ENCODE assay signal across 8 cellular contexts in the genomic region with DNA sequence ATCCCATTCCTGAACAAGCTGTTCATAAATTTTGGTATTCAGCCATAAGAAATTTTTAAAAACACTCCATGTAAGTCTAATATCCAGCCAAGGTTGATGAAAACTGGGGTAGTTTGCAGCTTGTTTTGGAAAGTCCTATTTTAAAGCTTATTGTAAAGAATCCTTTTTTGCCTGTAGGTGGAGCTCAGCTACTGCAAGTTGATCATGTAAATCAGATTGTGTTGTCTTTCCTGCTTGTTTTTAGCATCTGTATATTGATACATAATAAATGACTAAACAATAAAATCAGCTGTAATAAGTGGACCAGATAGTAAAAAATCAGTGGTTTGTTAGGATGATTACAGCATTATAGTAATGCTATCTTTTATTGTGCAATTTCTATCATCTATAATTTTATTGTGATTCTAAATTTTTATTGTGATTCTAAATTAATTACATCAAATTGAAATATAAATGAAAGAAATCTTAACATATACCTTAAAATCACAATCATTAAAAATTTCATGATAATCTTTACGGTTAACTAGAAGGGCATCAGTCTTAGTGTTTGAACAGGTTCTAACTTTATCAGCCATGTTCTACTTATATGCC. TPM values are rescaled to one million over a fixed set of nuclear protein-coding genes. Genes with fewer than 3 reads are reported as not detected.
A peak's percentile ranks its signal among the peaks of the same experiment; 100 is the strongest.
DNase-seq lines count a peak whose midpoint lies in the region; ATAC-seq and TF ChIP-seq lines count a peak whose summit lies in the region.

No MANE protein-coding gene starts in this region.

- 67 to 73% (median 70%) methylated on average over 1 of the region's 1 CpG for WGBS in heart left ventricle, 4 donors

- H3K36me3 ChIP-seq in WERI-Rb-1 = peaks cover 5% of the 10 kb centered on the region
- H3K36me3 ChIP-seq in heart left ventricle = peaks cover 0 to 37% (median 3%) of the 10 kb centered on the region in 9 donors

- intact Hi-C loops in heart left ventricle (cut with DNase I) (loop anchor here in 9 of 10 donors (1.0 to 10.0 kb wide), 13 partner anchors 144 to 754 kb away; a partner anchor contains a TSS), sciatic nerve (cut with DNase I) (loop anchor here (10.0 kb wide), 1 partner anchor 674 kb away; a partner anchor contains a TSS)

- TF ChIP-seq POLR2A in heart left ventricle (IDR thresholded peaks at IDR 0.05) = no peak

- ATAC-seq in GM21423 (IDR thresholded peaks at IDR 0.05; ENCODE audit: unreplicated experiment) = peak; percentile 53
- peak in 1 of 4 donors; percentile 57 for ATAC-seq in heart left ventricle
- peak; percentile 57 for ATAC-seq in sciatic nerve
- no peak for ATAC-seq in GM21786 (IDR thresholded peaks at IDR 0.05; ENCODE audit: unreplicated experiment)

- H3K27ac ChIP-seq in WERI-Rb-1 = no peak overlapping the region
- no peak overlapping the region for H3K27ac ChIP-seq in heart left ventricle

- H3K4me3 ChIP-seq in WERI-Rb-1 (ENCODE audit: low read depth, low read length) (no peak overlapping the region), heart left ventricle (no peak overlapping the region)

- H3K9me3 ChIP-seq in WERI-Rb-1 (ENCODE audit: severe bottlenecking) (no peaks in the 10 kb centered on the region), heart left ventricle (peaks cover 0 to 4% (median 0%) of the 10 kb centered on the region in 12 donors)

- DNase-seq in DMS 273 (lab: John Stamatoyannopoulos, UW; ENCODE audit: unreplicated experiment) (peak; percentile 67), NCI-H146 treated with DMSO at 0.1 percent for 48 hours (lab: John Stamatoyannopoulos, UW; ENCODE audit: unreplicated experiment) (peak; percentile 58), WERI-Rb-1 (no peak), heart left ventricle (no peak), sciatic nerve (ENCODE audit: low spot score) (no peak)
- no peak for DNase-seq in activated naive CD4-positive, alpha-beta T cell treated with anti-CD3 and anti-CD28 coated beads, Interleukin-2, amount 50 U/mL, for 16 hours

- TF ChIP-seq CTCF in WERI-Rb-1 (IDR thresholded peaks at IDR 0.05; ENCODE audit: low read depth, low read length) (peak; percentile 44; the same call in 1 of the 2 replicates), heart left ventricle (IDR thresholded peaks at IDR 0.05) (peak; percentile 52 to 83 (median 70))

- H3K27me3 ChIP-seq in WERI-Rb-1 (ENCODE audit: insufficient read depth, low read depth, severe bottlenecking) = no peaks in the 10 kb centered on the region
- no peaks in the 10 kb centered on the region for H3K27me3 ChIP-seq in heart left ventricle

- peaks cover 0 to 16% (median 5%) of the 10 kb centered on the region in 12 donors for H3K4me1 ChIP-seq in heart left ventricle

RNA-seq across cellular contexts. Expression of a gene that starts 42.4 kb away (rescaled TPM):
- total RNA-seq in heart left ventricle (10 to 100 TPM; 10.7 to 29.8 (median 23.5) TPM), sciatic nerve (27.6 TPM)
- 10 to 100 TPM; 22.6 to 33.3 TPM for polyA plus RNA-seq in heart left ventricle

RNA-seq across cellular contexts. Expression of a gene that starts 42.7 kb away (rescaled TPM):
- 10 to 100 TPM in 6 of 9 donors, 1 to 10 TPM in 3; 4.1 to 20.7 (median 11.1) TPM for total RNA-seq in heart left ventricle
- polyA plus RNA-seq in heart left ventricle = 10 to 100 TPM in 1 of 2 donors, 1 to 10 TPM in 1; 7.7 to 13.0 TPM
- 21.6 TPM for total RNA-seq in sciatic nerve

Comparison
In these comparisons a context has a peak if more than half of its experiments do, and no peak if none do; other contexts are left out.
1. DNase-seq: peak in DMS 273 (single experiment) and NCI-H146 treated with DMSO at 0.1 percent for 48 hours (single experiment); none in WERI-Rb-1 (single experiment), heart left ventricle (0 of 5), sciatic nerve (single experiment) and activated naive CD4-positive, alpha-beta T cell treated with anti-CD3 and anti-CD28 coated beads, Interleukin-2, amount 50 U/mL, for 16 hours (single experiment).